In genomic region chr11:120744016-120744994, GRCh38 we compare ENCODE assay signal across 1 cellular context.
TF ChIP-seq lines count a peak whose summit lies in the region.

No MANE protein-coding gene starts in this region.

TF ChIP-seq in neural cell, 6 proteins besides CTCF, POLR2A, EP300 and RAD21:
- TF ChIP-seq POLR2AphosphoS5 (IDR thresholded peaks at IDR 0.05) (no peak), REST (IDR thresholded peaks at IDR 0.05; ENCODE audit: borderline replicate concordance) (peak; percentile 70)
